Comparison of ENCODE assay signal across 30 cellular contexts in genomic region chr1:183992424-183992823, GRCh38.
"Had no signal": no experiment of that assay in that cellular context is flagged by ENCODE, and none has a peak within 500 bp of the region (broad histone marks: within the 10 kb centered on the region; RNA-seq: fewer than 3 reads in every experiment).

No MANE protein-coding gene starts in this region.

- H3K36me3 ChIP-seq: breast epithelium, MG63, Peyer's patch had no signal

- H3K36me3 Mint-ChIP-seq: activated naive CD4-positive, alpha-beta T cell treated with anti-CD3 and anti-CD28 coated beads, Interleukin-2, amount 50 U/mL, for 24 hours; activated naive CD8-positive, alpha-beta T cell treated with anti-CD3 and anti-CD28 coated beads, Interleukin-2, amount 10 ng/mL, durations not matched to agents 7 days and 5 days had no signal

- H3K9me3 ChIP-seq: body of pancreas, breast epithelium, MG63, Peyer's patch had no signal

- ATAC-seq: activated CD8-positive, alpha-beta T cell treated with anti-CD3 and anti-CD28 coated beads for 36 hours had no signal

- H3K9me3 Mint-ChIP-seq: activated B cell treated with CpG ODN at 0.5 μM for 24 hours; activated CD8-positive, alpha-beta T cell treated with anti-CD3 and anti-CD28 coated beads for 36 hours; activated naive CD4-positive, alpha-beta T cell treated with anti-CD3 and anti-CD28 coated beads, Interleukin-2, amount 50 U/mL, for 24 hours; activated naive CD8-positive, alpha-beta T cell treated with anti-CD3 and anti-CD28 coated beads, Interleukin-2, amount 10 ng/mL, durations not matched to agents 7 days and 5 days; activated T-cell treated with anti-CD3 and anti-CD28 coated beads, Interleukin-2, amount 50 U/mL, for 24 hours; activated T-helper 2 cell treated with anti-CD3 and anti-CD28 coated beads, Interferon-gamma antibody, Interleukin-2, Interleukin-4, amounts not matched to agents 10 μg/mL and 5 μg/mL and 100 μg/mL, durations not matched to agents 14 hours and 24 hours and 36 hours had no signal

- H3K4me3 Mint-ChIP-seq: activated B cell treated with CpG ODN at 0.5 μM for 24 hours; activated CD8-positive, alpha-beta T cell treated with anti-CD3 and anti-CD28 coated beads for 36 hours; activated naive CD4-positive, alpha-beta T cell treated with anti-CD3 and anti-CD28 coated beads, Interleukin-2, amount 50 U/mL, for 24 hours; activated naive CD8-positive, alpha-beta T cell treated with anti-CD3 and anti-CD28 coated beads, Interleukin-2, amount 10 ng/mL, durations not matched to agents 7 days and 5 days; activated T-cell treated with anti-CD3 and anti-CD28 coated beads, Interleukin-2, amount 50 U/mL, for 24 hours had no signal

- H3K27me3 ChIP-seq: body of pancreas, breast epithelium, MG63, Peyer's patch had no signal

- DNase-seq: activated B cell treated with CpG ODN at 0.5 μM for 24 hours; activated CD4-positive, alpha-beta T cell treated with anti-CD3 and anti-CD28 coated beads for 4 hours; activated CD4-positive, alpha-beta T cell treated with anti-CD3 and anti-CD28 coated beads, Interleukin-2, amount 50 U/mL, for 4 hours; activated CD4-positive, CD25-positive, alpha-beta regulatory T cell treated with anti-CD3 and anti-CD28 coated beads, Interleukin-2, amount 50 U/mL, for 72 hours; activated CD8-positive, alpha-beta T cell treated with anti-CD3 and anti-CD28 coated beads for 36 hours; activated gamma-delta T cell; activated naive CD4-positive, alpha-beta T cell treated with Interleukin-2 at 50 U/mL for 16 hours; activated naive CD8-positive, alpha-beta T cell treated with anti-CD3 and anti-CD28 coated beads, Interleukin-2, amount 10 ng/mL, durations not matched to agents 7 days and 5 days; activated T-cell treated with anti-CD3 and anti-CD28 coated beads, Interleukin-2, amount 50 U/mL, for 24 hours; amygdala; body of pancreas; Karpas-422; MG63; NCI-H1048; NCI-H1105 treated with DMSO at 0.1 percent for 48 hours; NCI-H1436; NCI-H1694; NCI-H1930; NCI-H345; NCI-H524 treated with DMSO at 0.1 percent for 48 hours; Peyer's patch; RPMI8226; SW 1271; T-helper 1 cell; T-helper 2 cell; T-helper 9 cell had no signal

- H3K27me3 Mint-ChIP-seq: activated B cell treated with CpG ODN at 0.5 μM for 24 hours; activated naive CD4-positive, alpha-beta T cell treated with anti-CD3 and anti-CD28 coated beads, Interleukin-2, amount 50 U/mL, for 24 hours had no signal

- H3K4me1 ChIP-seq: breast epithelium, Peyer's patch had no signal

- H3K27ac Mint-ChIP-seq: activated B cell treated with CpG ODN at 0.5 μM for 24 hours; activated CD8-positive, alpha-beta T cell treated with anti-CD3 and anti-CD28 coated beads for 36 hours; activated naive CD4-positive, alpha-beta T cell treated with anti-CD3 and anti-CD28 coated beads, Interleukin-2, amount 50 U/mL, for 24 hours; activated naive CD8-positive, alpha-beta T cell treated with anti-CD3 and anti-CD28 coated beads, Interleukin-2, amount 10 ng/mL, durations not matched to agents 7 days and 5 days; activated T-cell treated with anti-CD3 and anti-CD28 coated beads, Interleukin-2, amount 50 U/mL, for 24 hours; activated T-helper 2 cell treated with anti-CD3 and anti-CD28 coated beads, Interferon-gamma antibody, Interleukin-2, Interleukin-4, amounts not matched to agents 10 μg/mL and 5 μg/mL and 100 μg/mL, durations not matched to agents 14 hours and 24 hours and 36 hours had no signal

- H3K27ac ChIP-seq: breast epithelium, Peyer's patch, VCaP had no signal

- H3K4me3 ChIP-seq: body of pancreas, breast epithelium, MG63, Peyer's patch had no signal
